Comparison of ENCODE assay signal across 8 cellular contexts in genomic region chrX:69538321-69538876, GRCh38. TPM values are rescaled to one million over a fixed set of nuclear protein-coding genes. Genes with fewer than 3 reads are reported as not detected.
DNase-seq lines count a peak whose midpoint lies in the region; ATAC-seq and TF ChIP-seq lines count a peak whose summit lies in the region.

No MANE protein-coding gene starts in this region.

- H2BK15ac ChIP-seq in neuronal stem cell (ENCODE audit: low read length) = no peak overlapping the region

- intact Hi-C loops in OCI-LY7 (cut with micrococcal nuclease; ENCODE audit: unreplicated experiment) = loop anchor here (1.0 to 5.0 kb wide), 2 partner anchors 36 to 80 kb away; partner anchors contain the start of gene NALF2
- intact Hi-C loops in activated T-helper 2 cell treated with anti-CD3 and anti-CD28 coated beads, Interferon-gamma antibody, Interleukin-2, Interleukin-4, amounts not matched to agents 10 μg/mL and 5 μg/mL and 100 μg/mL, durations not matched to agents 14 hours and 24 hours and 36 hours (cut with micrococcal nuclease) = loop anchor here (1.0 to 5.0 kb wide), 4 partner anchors 80 to 594 kb away; no protein-coding TSS in a partner anchor

- no peak overlapping the region for H2BK120ac ChIP-seq in neuronal stem cell (ENCODE audit: low read depth, low read length)

- no peaks in the 10 kb centered on the region for H3K36me3 Mint-ChIP-seq in activated T-helper 2 cell treated with anti-CD3 and anti-CD28 coated beads, Interferon-gamma antibody, Interleukin-2, Interleukin-4, amounts not matched to agents 10 μg/mL and 5 μg/mL and 100 μg/mL, durations not matched to agents 14 hours and 24 hours and 36 hours (ENCODE audit: low read depth)

- no CpG with 5 or more reads among the region's 45 CpGs for whole genome bisulfite sequencing in neuronal stem cell (ENCODE audit: extremely low coverage in 2 of 2, insufficient read length in 2 of 2, insufficient replicate concordance in 1 of 2), 2 donors

- peak; percentile 73 for ATAC-seq in HG02973 (IDR thresholded peaks at IDR 0.05; ENCODE audit: unreplicated experiment)

- peak overlapping the region; percentile 70 for H3K4me2 ChIP-seq in OCI-LY7 (ENCODE audit: low read length)
- H3K4me2 ChIP-seq in neuronal stem cell (ENCODE audit: insufficient read depth, low read length, poor library complexity, severe bottlenecking) = peak overlapping the region; percentile 45

- no peaks in the 10 kb centered on the region for H4K20me1 ChIP-seq in OCI-LY7 (ENCODE audit: insufficient read depth, low read length)

- H3K14ac ChIP-seq in neuronal stem cell (ENCODE audit: low read length) = no peak overlapping the region

- peak overlapping the region; percentile 89 for H3K18ac ChIP-seq in neuronal stem cell (ENCODE audit: low read length)

- H4K8ac ChIP-seq in neuronal stem cell (ENCODE audit: low read depth, low read length) = no peak overlapping the region

- peak; percentile 27 for DNase-seq in NCI-H1105 treated with DMSO at 0.1 percent for 48 hours (lab: John Stamatoyannopoulos, UW)
- DNase-seq in NCI-H1105 (lab: John Stamatoyannopoulos, UW) = no peak
- peak; percentile 26 for DNase-seq in OCI-LY7 (ENCODE audit: low spot score)
- peak; percentile 54 for DNase-seq in activated T-helper 2 cell treated with anti-CD3 and anti-CD28 coated beads, Interferon-gamma antibody, Interleukin-2, Interleukin-4, amounts not matched to agents 10 μg/mL and 5 μg/mL and 100 μg/mL, durations not matched to agents 14 hours and 24 hours and 36 hours (ENCODE audit: low spot score)
- peak; percentile 49 for DNase-seq in fibroblast of the aortic adventitia (ENCODE audit: low read depth)
- peak; percentile 53 for DNase-seq in neuronal stem cell (ENCODE audit: low spot score)

- no peak overlapping the region for H2AK5ac ChIP-seq in neuronal stem cell (ENCODE audit: low read depth, low read length)

- no peak overlapping the region for H3K23ac ChIP-seq in neuronal stem cell (ENCODE audit: low read depth, low read length, poor library complexity)

- H3K9me2 ChIP-seq in OCI-LY7 (ENCODE audit: insufficient read depth, low read length) = no peaks in the 10 kb centered on the region

- H3K27ac Mint-ChIP-seq in activated T-helper 2 cell treated with anti-CD3 and anti-CD28 coated beads, Interferon-gamma antibody, Interleukin-2, Interleukin-4, amounts not matched to agents 10 μg/mL and 5 μg/mL and 100 μg/mL, durations not matched to agents 14 hours and 24 hours and 36 hours = no peak overlapping the region

- POLR2A ChIA-PET in OCI-LY7 (lab: Charles Lee) = interaction anchor here (0.6 kb wide), 1 partner anchor 198 kb away, joined by 4 read pairs; no protein-coding TSS in a partner anchor

- H3K4me1 ChIP-seq in OCI-LY7 (ENCODE audit: insufficient read depth, low read length, poor library complexity, severe bottlenecking) (peaks cover 26% of the 10 kb centered on the region), neuronal stem cell (ENCODE audit: control insufficient read depth in 2 of 2, insufficient read depth in 1 of 2, low read depth in 1 of 2, low read length in 2 of 2) (peaks cover 0 to 4% of the 10 kb centered on the region in 2 donors), stomach smooth muscle (ENCODE audit: control insufficient read depth, insufficient read depth, low read length) (no peaks in the 10 kb centered on the region)

- no peaks in the 10 kb centered on the region for H3K27me3 Mint-ChIP-seq in activated T-helper 2 cell treated with anti-CD3 and anti-CD28 coated beads, Interferon-gamma antibody, Interleukin-2, Interleukin-4, amounts not matched to agents 10 μg/mL and 5 μg/mL and 100 μg/mL, durations not matched to agents 14 hours and 24 hours and 36 hours (ENCODE audit: low read depth)

- H3K9ac ChIP-seq in neuronal stem cell (ENCODE audit: low read depth, low read length, poor library complexity) (peak overlapping the region; percentile 60), stomach smooth muscle (ENCODE audit: low read length in 2 of 2) (peak overlapping the region in 1 of 2 donors; percentile 60)

- H3K27me3 ChIP-seq in neuronal stem cell (ENCODE audit: control insufficient read depth in 3 of 3, insufficient read depth in 3 of 3, low read depth in 1 of 3, low read length in 3 of 3) (peaks cover 0 to 32% (median 0%) of the 10 kb centered on the region in 3 experiments), stomach smooth muscle (ENCODE audit: control insufficient read depth in 1 of 2, insufficient read depth in 2 of 2, low read length in 2 of 2) (peaks cover 0 to 22% of the 10 kb centered on the region in 2 donors)

- no peaks in the 10 kb centered on the region; the same call in 1 of the 2 replicates for H3K36me3 ChIP-seq in OCI-LY7 (ENCODE audit: insufficient read depth, low read length)
- no peaks in the 10 kb centered on the region for H3K36me3 ChIP-seq in neuronal stem cell (replicated peaks in 1 of 2; ENCODE audit: control insufficient read depth in 2 of 2, insufficient read depth in 2 of 2, low read length in 2 of 2)
- H3K36me3 ChIP-seq in stomach smooth muscle (ENCODE audit: control insufficient read depth in 2 of 2, insufficient read depth in 2 of 2, low read length in 2 of 2) = no peaks in the 10 kb centered on the region

- CTCF ChIA-PET in OCI-LY7 (lab: Charles Lee; ENCODE audit: unreplicated experiment) = interaction anchor here (0.5 kb wide), 1 partner anchor 35 kb away, joined by 4 read pairs; the partner anchor contains the start of gene NALF2

- BruUV-seq in OCI-LY7 (replicated peaks; lab: Mats Ljungman, UMichigan) = no TSS peak

- H3K9me3 ChIP-seq in OCI-LY7 (ENCODE audit: low read length) = no peaks in the 10 kb centered on the region
- no peaks in the 10 kb centered on the region for H3K9me3 ChIP-seq in neuronal stem cell (replicated peaks in 1 of 2; ENCODE audit: control insufficient read depth in 2 of 2, insufficient read depth in 1 of 2, low read depth in 1 of 2, low read length in 2 of 2)
- H3K9me3 ChIP-seq in stomach smooth muscle (ENCODE audit: control insufficient read depth in 2 of 2, low read length in 2 of 2) = no peaks in the 10 kb centered on the region

- no peaks in the 10 kb centered on the region for H3K9me3 Mint-ChIP-seq in activated T-helper 2 cell treated with anti-CD3 and anti-CD28 coated beads, Interferon-gamma antibody, Interleukin-2, Interleukin-4, amounts not matched to agents 10 μg/mL and 5 μg/mL and 100 μg/mL, durations not matched to agents 14 hours and 24 hours and 36 hours

- H3K4me3 Mint-ChIP-seq in activated T-helper 2 cell treated with anti-CD3 and anti-CD28 coated beads, Interferon-gamma antibody, Interleukin-2, Interleukin-4, amounts not matched to agents 10 μg/mL and 5 μg/mL and 100 μg/mL, durations not matched to agents 14 hours and 24 hours and 36 hours (ENCODE audit: low read depth) = peak overlapping the region; percentile 39

- no peaks in the 10 kb centered on the region for H3K79me2 ChIP-seq in OCI-LY7 (ENCODE audit: insufficient read depth, low read depth, low read length)

- H3K4me3 ChIP-seq in OCI-LY7 (ENCODE audit: low read depth, low read length, poor library complexity, severe bottlenecking) (no peak overlapping the region), fibroblast of the aortic adventitia (ENCODE audit: low read depth, low read length) (peak overlapping the region; percentile 49), neuronal stem cell (ENCODE audit: low read length in 2 of 2) (peak overlapping the region in 1 of 2 donors; percentile 38), stomach smooth muscle (ENCODE audit: low read length in 2 of 2) (peak overlapping the region; percentile 53 to 68)

- H2AFZ ChIP-seq in OCI-LY7 (ENCODE audit: low read length) = no peak overlapping the region; the same call in 1 of the 2 replicates
- peak overlapping the region; percentile 92 for H2AFZ ChIP-seq in neuronal stem cell (ENCODE audit: low read length)

- no peaks in the 10 kb centered on the region for H3K79me1 ChIP-seq in neuronal stem cell (ENCODE audit: low read depth, low read length)

- H2BK12ac ChIP-seq in neuronal stem cell (ENCODE audit: low read length) = no peak overlapping the region

- H3K27ac ChIP-seq in OCI-LY7 (ENCODE audit: low read depth, low read length, poor library complexity, severe bottlenecking) (no peak overlapping the region), neuronal stem cell (replicated peaks; ENCODE audit: low read length) (no peak overlapping the region), stomach smooth muscle (ENCODE audit: low read length) (no peak overlapping the region)

- TF ChIP-seq CTCF in OCI-LY7 (conservative IDR thresholded peaks at IDR 0.05; ENCODE audit: low read length) (peak; percentile 69), fibroblast of the aortic adventitia (IDR thresholded peaks at IDR 0.05; ENCODE audit: insufficient read depth, low read length) (peak; percentile 73)

- no peak overlapping the region for H4K91ac ChIP-seq in neuronal stem cell (ENCODE audit: low read depth, low read length, poor library complexity)

- H3K4me1 Mint-ChIP-seq in activated T-helper 2 cell treated with anti-CD3 and anti-CD28 coated beads, Interferon-gamma antibody, Interleukin-2, Interleukin-4, amounts not matched to agents 10 μg/mL and 5 μg/mL and 100 μg/mL, durations not matched to agents 14 hours and 24 hours and 36 hours (ENCODE audit: low read depth) = peaks cover 19% of the 10 kb centered on the region

- no peak overlapping the region for H2BK5ac ChIP-seq in neuronal stem cell (ENCODE audit: low read length)

- H3K4ac ChIP-seq in neuronal stem cell (ENCODE audit: low read length) = no peak overlapping the region

RNA-seq across cellular contexts. Expression of gene NALF2, which starts 34.3 kb away (rescaled TPM):
- 2.8 and 3.3 TPM in 2 replicates for total RNA-seq in OCI-LY7 (2014; rRNA removed; shearing (Covaris generic))
- total RNA-seq in OCI-LY7 (2022) (7.7 TPM in 2 replicates), fibroblast of the aortic adventitia (ENCODE audit: low replicate concordance) (not detected in 2 replicates)
- 0.25 and 0.37 TPM in 2 replicates for total RNA-seq in activated T-helper 2 cell treated with anti-CD3 and anti-CD28 coated beads, Interferon-gamma antibody, Interleukin-2, Interleukin-4, amounts not matched to agents 10 μg/mL and 5 μg/mL and 100 μg/mL, durations not matched to agents 14 hours and 24 hours and 36 hours
- 4.4 TPM for polyA plus RNA-seq in neuronal stem cell (2013, experiment 1 of 2)
- 4.5 TPM for polyA plus RNA-seq in neuronal stem cell (2013, experiment 2 of 2)
